ENCODE assay signal across 9 cellular contexts in the genomic region with DNA sequence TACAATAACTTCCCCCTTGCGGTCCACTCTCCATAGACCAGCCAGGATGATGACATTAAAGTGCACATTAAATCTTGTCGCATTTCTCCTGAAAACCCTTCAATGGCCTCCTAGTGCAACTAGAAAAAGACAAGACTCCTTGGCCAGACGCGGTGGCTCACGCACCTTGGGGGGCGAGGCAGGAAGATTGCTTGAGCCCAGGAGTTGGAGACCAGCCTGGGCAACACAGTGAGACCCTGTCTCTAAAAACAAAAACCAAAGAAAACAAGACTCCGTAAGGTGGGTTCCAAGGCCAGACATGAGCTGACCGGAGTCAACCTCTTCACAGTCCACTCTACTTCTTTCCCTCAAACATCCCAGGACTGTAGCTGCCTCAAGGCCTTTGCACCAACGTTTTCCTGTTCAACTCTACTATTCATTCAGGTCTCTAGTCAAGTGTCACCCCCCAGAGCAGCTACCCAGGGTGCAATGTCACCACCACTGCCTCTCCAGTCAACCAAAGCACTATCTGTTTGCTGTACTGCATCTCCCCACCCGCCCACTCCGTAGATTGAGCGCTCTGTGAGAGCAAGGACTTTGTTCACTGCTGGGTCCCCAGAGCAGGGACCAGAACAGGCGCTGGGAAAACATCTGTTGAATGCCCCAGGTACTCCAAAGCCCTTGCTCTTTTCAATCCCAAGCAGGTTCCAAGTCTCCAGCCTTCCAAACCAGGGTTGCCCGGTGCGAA. TPM values are rescaled to one million over a fixed set of nuclear protein-coding genes. Genes with fewer than 3 reads are reported as not detected.
A peak's percentile ranks its signal among the peaks of the same experiment; 100 is the strongest.
DNase-seq lines count a peak whose midpoint lies in the region; TF ChIP-seq lines count a peak whose summit lies in the region.
"Had no signal": no experiment of that assay in that cellular context is flagged by ENCODE, and none has a peak within 500 bp of the region (broad histone marks: within the 10 kb centered on the region; RNA-seq: fewer than 3 reads in every experiment).

No MANE protein-coding gene starts in this region.

- H3K56ac ChIP-seq in H9 (ENCODE audit: insufficient read length, low read depth, low read length), result no peak overlapping the region

- H2BK15ac ChIP-seq in H9 (ENCODE audit: low read depth, low read length) (no peak overlapping the region), mesenchymal stem cell (ENCODE audit: low read depth, poor library complexity, severe bottlenecking) (no peak overlapping the region)

- H3K4ac ChIP-seq in H9 (ENCODE audit: low read depth, low read length), result no peak overlapping the region
- peak overlapping the region in 1 of 2 experiments; percentile 74 for H3K4ac ChIP-seq in mesenchymal stem cell (ENCODE audit: low read depth in 1 of 2, low read length in 2 of 2)

- no peak overlapping the region for H3K23ac ChIP-seq in H9 (ENCODE audit: insufficient read length, low read depth, low read length)
- no peak overlapping the region for H3K23ac ChIP-seq in mesenchymal stem cell (ENCODE audit: low read length in 2 of 2)

- no peak overlapping the region for H2AFZ ChIP-seq in H9 (ENCODE audit: low read length)
- H2AFZ ChIP-seq in mesenchymal stem cell (ENCODE audit: low read depth, low read length), result peak overlapping the region; percentile 87

- peak overlapping the region; percentile 71 for H3K9ac ChIP-seq in H9 (ENCODE audit: extremely low read depth, insufficient read length, low read length)
- peak overlapping the region; percentile 97 for H3K9ac ChIP-seq in mesenchymal stem cell (ENCODE audit: low read length)

- no peak for TF ChIP-seq POLR2A in suprapubic skin (IDR thresholded peaks at IDR 0.05)

- H3K27ac ChIP-seq in H9 (ENCODE audit: insufficient read length, low read depth, low read length) (no peak overlapping the region), mesenchymal stem cell (ENCODE audit: low read length, poor library complexity, severe bottlenecking) (peak overlapping the region; percentile 79), suprapubic skin (peak overlapping the region; percentile 86)

- H3K36me3 ChIP-seq in mesenchymal stem cell (ENCODE audit: control insufficient read depth in 1 of 2, insufficient read depth in 2 of 2, low read depth in 1 of 2, low read length in 2 of 2) (peaks cover 14 to 22% of the 10 kb centered on the region in 2 experiments), suprapubic skin (peaks cover 15% of the 10 kb centered on the region)

- TF ChIP-seq CTCF in GM10266 (IDR thresholded peaks at IDR 0.05; ENCODE audit: control insufficient read depth, insufficient read depth, low read depth, missing control alignments) (no peak), H9 (conservative IDR thresholded peaks at IDR 0.05) (no peak), MCF 10A (IDR thresholded peaks at IDR 0.05; ENCODE audit: unreplicated experiment) (no peak), suprapubic skin (IDR thresholded peaks at IDR 0.05) (no peak)

- TSS peak; percentile 61 for BruUV-seq in MCF 10A (replicated peaks; lab: Mats Ljungman, UMichigan)

- H4K91ac ChIP-seq in H9 (ENCODE audit: insufficient read length, low read depth, low read length) (no peak overlapping the region), mesenchymal stem cell (ENCODE audit: low read length) (no peak overlapping the region)

- peaks cover 15 to 17% of the 10 kb centered on the region in 2 experiments for H3K4me1 Mint-ChIP-seq in H9
- peaks cover 11% of the 10 kb centered on the region for H3K4me1 Mint-ChIP-seq in MCF 10A (ENCODE audit: insufficient read depth, unreplicated experiment)

- peaks cover 7% of the 10 kb centered on the region; the same call in 1 of the 2 replicates for H3K79me2 ChIP-seq in H9 (ENCODE audit: insufficient read depth, low read length)

- H3K23me2 ChIP-seq in H9 (ENCODE audit: insufficient read length, low read depth, low read length, poor library complexity, severe bottlenecking), result peaks cover 13% of the 10 kb centered on the region

- H3K4me1 ChIP-seq in H9 (ENCODE audit: insufficient read depth, low read length) (peaks cover 2% of the 10 kb centered on the region; the same call in 1 of the 2 replicates), mesenchymal stem cell (ENCODE audit: control insufficient read depth, insufficient read depth, low read depth, low read length) (peaks cover 14% of the 10 kb centered on the region), suprapubic skin (peaks cover 24% of the 10 kb centered on the region)

- no peak overlapping the region for H2BK120ac ChIP-seq in H9 (ENCODE audit: low read depth, low read length, poor library complexity, severe bottlenecking)
- H2BK120ac ChIP-seq in mesenchymal stem cell (ENCODE audit: low read depth, low read length), result no peak overlapping the region

- 0 out of 2 replicates have a peak overlapping the region, but pooled peaks have one; percentile 8 for H3K14ac ChIP-seq in H9 (ENCODE audit: insufficient read depth, low read length)
- H3K14ac ChIP-seq in mesenchymal stem cell (ENCODE audit: low read length in 2 of 2), result peak overlapping the region in 1 of 2 experiments; percentile 93

- H3K9me3 Mint-ChIP-seq in H9 (no peaks in the 10 kb centered on the region), MCF 10A (ENCODE audit: unreplicated experiment) (no peaks in the 10 kb centered on the region)

- peaks cover 12 to 29% (median 23%) of the 10 kb centered on the region in 3 experiments; a peak in 6 of 7 replicates for H3K36me3 Mint-ChIP-seq in H9 (ENCODE audit: insufficient read depth in 1 of 3, low read depth in 3 of 3)
- peaks cover 25% of the 10 kb centered on the region for H3K36me3 Mint-ChIP-seq in MCF 10A (ENCODE audit: insufficient read depth, unreplicated experiment)

- CTCF ChIA-PET in MCF 10A (lab: Yijun Ruan, JAX), result interaction anchor here (0.5 to 0.8 kb wide), 3 partner anchors 49 to 239 kb away, joined by 3 read pairs; no protein-coding TSS in a partner anchor

- H2BK5ac ChIP-seq in H9 (ENCODE audit: insufficient read length, low read length), result no peak overlapping the region
- H2BK5ac ChIP-seq in mesenchymal stem cell (ENCODE audit: low read depth, low read length, poor library complexity, severe bottlenecking), result no peak overlapping the region

- no peaks in the 10 kb centered on the region for H3K27me3 ChIP-seq in H9 (ENCODE audit: insufficient read depth, low read length)
- no peaks in the 10 kb centered on the region for H3K27me3 ChIP-seq in mesenchymal stem cell (ENCODE audit: control insufficient read depth in 1 of 2, insufficient read depth in 1 of 2, low read length in 2 of 2)
- no peaks in the 10 kb centered on the region for H3K27me3 ChIP-seq in suprapubic skin

- H3K9me3 ChIP-seq in H9 (ENCODE audit: control insufficient read depth, low read depth, low read length) (no peaks in the 10 kb centered on the region), mesenchymal stem cell (ENCODE audit: control insufficient read depth, low read length) (no peaks in the 10 kb centered on the region), suprapubic skin (no peaks in the 10 kb centered on the region)

- H4K8ac ChIP-seq in H9 (replicated peaks; ENCODE audit: insufficient read length, low read depth, low read length), result no peak overlapping the region
- peak overlapping the region; percentile 3 for H4K8ac ChIP-seq in mesenchymal stem cell (ENCODE audit: low read length)

- no peaks in the 10 kb centered on the region for H3K27me3 Mint-ChIP-seq in H9 (ENCODE audit: low read depth)
- H3K27me3 Mint-ChIP-seq in MCF 10A (ENCODE audit: insufficient read depth, unreplicated experiment), result no peaks in the 10 kb centered on the region

- H2BK12ac ChIP-seq in H9 (ENCODE audit: insufficient read length, low read depth, low read length), result no peak overlapping the region
- H2BK12ac ChIP-seq in mesenchymal stem cell (ENCODE audit: low read length in 2 of 2), result no peak overlapping the region

- peak overlapping the region; percentile 90 for H3K4me2 ChIP-seq in H9 (ENCODE audit: insufficient read depth, insufficient read length, low read length)
- peak overlapping the region; percentile 75 for H3K4me2 ChIP-seq in mesenchymal stem cell (ENCODE audit: low read length, poor library complexity, severe bottlenecking)

- H4K5ac ChIP-seq in H9 (ENCODE audit: insufficient read length, low read depth, low read length), result no peak overlapping the region

- WGBS in H9 (ENCODE audit: extremely low coverage, insufficient read length, low lambda C conversion rate), result no CpG with 5 or more reads among the region's 15 CpGs
- 61% methylated on average over 15 of the region's 15 CpGs for WGBS in mesenchymal stem cell
- 62% methylated on average over 13 of the region's 15 CpGs for WGBS in suprapubic skin

- intact Hi-C loops in MCF 10A (cut with micrococcal nuclease), result no loop called here

- peak overlapping the region; percentile 100 for H3K4me3 Mint-ChIP-seq in H9
- peak overlapping the region; percentile 99 for H3K4me3 Mint-ChIP-seq in MCF 10A (ENCODE audit: unreplicated experiment)

- DNase-seq in GM10266 (ENCODE audit: extremely low spot score) (peak; percentile 40), H9 (no peak), NOMO-1 treated with dmso at 0.1 percent for 144 hours (lab: John Stamatoyannopoulos, UW; ENCODE audit: unreplicated experiment) (peak; percentile 45), MCF 10A (ENCODE audit: unreplicated experiment) (no peak), mesenchymal stem cell (no peak), suprapubic skin (ENCODE audit: low spot score in 2 of 2) (no peak), NCI-H2107 treated with DMSO at 0.1 percent for 48 hours (lab: John Stamatoyannopoulos, UW; ENCODE audit: unreplicated experiment) (no peak), NCI-H510A treated with DMSO at 0.1 percent for 48 hours (lab: John Stamatoyannopoulos, UW) (no peak)

- POLR2A ChIA-PET in MCF 10A (lab: Yijun Ruan, JAX), result interaction anchor here (0.6 to 1.9 kb wide), 23 partner anchors 9 to 431 kb away, joined by 3 to 16 read pairs (median 5); partner anchors contain the start of genes ASCC2, MTMR3 and THOC5

- H3K18ac ChIP-seq in H9 (ENCODE audit: insufficient read length, low read depth, low read length) (peak overlapping the region; percentile 10), mesenchymal stem cell (ENCODE audit: low read depth in 1 of 2, low read length in 2 of 2) (peak overlapping the region; percentile 65 to 73)

- no peak overlapping the region for H2AK5ac ChIP-seq in H9 (ENCODE audit: insufficient read length, low read length)
- no peak overlapping the region for H2AK5ac ChIP-seq in mesenchymal stem cell (ENCODE audit: low read length, severe bottlenecking)

- no peak overlapping the region for H3T11ph ChIP-seq in H9 (ENCODE audit: low read length)

- no peaks in the 10 kb centered on the region for H3K79me1 ChIP-seq in H9 (ENCODE audit: insufficient read depth, low read depth, low read length, poor library complexity, severe bottlenecking)
- H3K79me1 ChIP-seq in mesenchymal stem cell (replicated peaks; ENCODE audit: low read length, poor library complexity, severe bottlenecking), result peaks cover 20% of the 10 kb centered on the region

- no peak for TF ChIP-seq EP300 in suprapubic skin (IDR thresholded peaks at IDR 0.05)

- no peaks in the 10 kb centered on the region for H4K20me1 ChIP-seq in H9 (ENCODE audit: control insufficient read depth, insufficient read depth, insufficient read length)

- peak overlapping the region; percentile 76 to 96 (median 87); a peak in 6 of 7 replicates for H3K27ac Mint-ChIP-seq in H9
- peak overlapping the region; percentile 100 for H3K27ac Mint-ChIP-seq in MCF 10A (ENCODE audit: low read depth, unreplicated experiment)

- H3K4me3 ChIP-seq in mesenchymal stem cell (ENCODE audit: insufficient read depth in 1 of 2, low read depth in 1 of 2, low read length in 2 of 2) (peak overlapping the region; percentile 70 to 97), suprapubic skin (peak overlapping the region; percentile 80)

- H2BK20ac ChIP-seq in H9 (ENCODE audit: low read depth, low read length, poor library complexity, severe bottlenecking), result no peak overlapping the region

RNA-seq across cellular contexts. Expression of gene ZMAT5, which starts 0.7 kb away (rescaled TPM):
- total RNA-seq in H9 (2021) (13.4 and 13.9 TPM in 2 replicates), MCF 10A (2022) (19.0 and 25.6 TPM in 2 replicates), suprapubic skin (10 to 100 TPM; 16.3 to 28.2 (median 23.1) TPM)
- polyA plus RNA-seq in mesenchymal stem cell (2013, experiment 1 of 2), result 30.6 TPM
- 33.0 TPM for polyA plus RNA-seq in mesenchymal stem cell (2013, experiment 2 of 2)

RNA-seq across cellular contexts. Expression of gene UQCR10, which starts 1.1 kb away (rescaled TPM):
- 116 and 124 TPM in 2 replicates for total RNA-seq in H9 (2021)
- total RNA-seq in MCF 10A (2022), result 94.7 and 114 TPM in 2 replicates
- 145 TPM for polyA plus RNA-seq in mesenchymal stem cell (2013, experiment 1 of 2)
- 148 TPM for polyA plus RNA-seq in mesenchymal stem cell (2013, experiment 2 of 2)
- 10 to 100 TPM; 33.6 to 85.7 (median 66.8) TPM for total RNA-seq in suprapubic skin

RNA-seq across cellular contexts. Expression of gene CABP7, which starts 46.3 kb away (rescaled TPM):
- total RNA-seq in H9 (2021), result 0.81 and 0.83 TPM in 2 replicates
- total RNA-seq in MCF 10A (2022), result not detected in 2 replicates
- not detected for polyA plus RNA-seq in mesenchymal stem cell (2013, experiment 1 of 2)
- not detected for polyA plus RNA-seq in mesenchymal stem cell (2013, experiment 2 of 2)
- total RNA-seq in suprapubic skin, result under 1 TPM in 1 of 4 donors, not detected in 3; 0.48 TPM
- total RNA-seq: SK-MEL-5 had no signal

Comparison
In these comparisons a context has a peak if more than half of its experiments do, and no peak if none do; other contexts are left out.
1. DNase-seq: peak in GM10266 (single experiment) and NOMO-1 treated with dmso at 0.1 percent for 144 hours (single experiment); none in H9 (single experiment), MCF 10A (single experiment), mesenchymal stem cell (single experiment), suprapubic skin (0 of 2), NCI-H2107 treated with DMSO at 0.1 percent for 48 hours (single experiment) and NCI-H510A treated with DMSO at 0.1 percent for 48 hours (single experiment).